In the genomic region with DNA sequence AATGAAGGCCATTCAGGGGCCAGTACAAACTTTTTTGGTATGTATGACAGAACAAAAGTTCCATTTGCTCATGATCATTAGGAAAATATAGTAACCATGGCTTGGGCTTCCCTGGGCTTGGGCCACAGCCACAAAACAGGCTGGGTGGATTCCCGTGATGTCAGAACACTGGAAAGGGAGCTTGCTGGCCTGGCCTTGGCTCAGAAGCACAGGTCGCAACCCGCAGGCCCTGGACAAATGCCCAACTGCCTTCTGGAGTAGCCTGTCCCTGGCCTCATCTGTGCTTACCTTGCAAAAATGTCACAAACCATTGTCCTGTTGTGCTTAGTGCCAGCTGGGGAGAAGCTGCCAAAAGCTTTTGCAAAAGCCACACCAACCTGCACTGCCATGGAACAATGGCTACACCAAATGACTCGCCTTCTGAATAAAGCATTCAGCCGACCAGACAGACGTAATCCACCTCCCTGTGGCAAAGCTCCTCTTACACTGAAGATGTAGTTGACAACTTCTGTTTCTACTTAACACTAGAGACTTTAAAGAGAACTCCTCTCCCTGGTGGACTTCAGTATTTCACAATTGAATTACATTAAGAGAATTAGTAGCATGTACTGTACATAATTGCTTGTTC, we compare ENCODE assay signal across 10 cellular contexts.
A peak's percentile ranks its signal among the peaks of the same experiment; 100 is the strongest.
DNase-seq lines count a peak whose midpoint lies in the region; ATAC-seq and TF ChIP-seq lines count a peak whose summit lies in the region.
"Had no signal": no experiment of that assay in that cellular context is flagged by ENCODE, and none has a peak within 500 bp of the region (broad histone marks: within the 10 kb centered on the region; RNA-seq: fewer than 3 reads in every experiment).

No MANE protein-coding gene starts in this region.

- no peak overlapping the region for H4K5ac ChIP-seq in mesendoderm (ENCODE audit: low read length)

- TF ChIP-seq POLR2A in gastroesophageal sphincter (IDR thresholded peaks at IDR 0.05), result no peak
- no peak for TF ChIP-seq POLR2A in ovary (IDR thresholded peaks at IDR 0.05)

- no peaks in the 10 kb centered on the region for H3K27me3 ChIP-seq in CD8-positive, alpha-beta T cell (ENCODE audit: insufficient read depth, low read length)
- H3K27me3 ChIP-seq in gastroesophageal sphincter, result no peaks in the 10 kb centered on the region
- H3K27me3 ChIP-seq in ovary, result no peaks in the 10 kb centered on the region
- H3K27me3 ChIP-seq in mesendoderm (ENCODE audit: insufficient read depth, low read length, poor library complexity), result no peaks in the 10 kb centered on the region

- H3K18ac ChIP-seq in mesendoderm (ENCODE audit: low read length), result no peak overlapping the region

- no peak overlapping the region for H3K56ac ChIP-seq in mesendoderm (ENCODE audit: low read length)

- CTCF ChIA-PET in CD8-positive, alpha-beta T cell (lab: Charles Lee), result interaction anchor here (1.1 to 2.3 kb wide), 5 partner anchors 12 to 126 kb away, joined by 3 to 8 read pairs (median 4); no protein-coding TSS in a partner anchor

- intact Hi-C loops in CD8-positive, alpha-beta T cell (cut with DNase I, micrococcal nuclease), result loop anchor here in 1 of 2 experiments (5.0 kb wide), 1 partner anchor 33 kb away; no protein-coding TSS in a partner anchor
- intact Hi-C loops in ovary (cut with DNase I) (loop anchor here (5.0 to 10.0 kb wide), 4 partner anchors 127 to 200 kb away; a partner anchor contains a TSS), left colon (cut with DNase I, micrococcal nuclease) (no loop called here)

- peaks cover 29% of the 10 kb centered on the region for H3K36me3 ChIP-seq in CD8-positive, alpha-beta T cell (ENCODE audit: insufficient read depth, low read length)
- H3K36me3 ChIP-seq in gastroesophageal sphincter (no peaks in the 10 kb centered on the region), ovary (no peaks in the 10 kb centered on the region), mesendoderm (ENCODE audit: control insufficient read depth, insufficient read depth, low read length) (no peaks in the 10 kb centered on the region)

- H3K79me2 ChIP-seq in mesendoderm (ENCODE audit: control insufficient read depth, insufficient read depth, low read length), result no peaks in the 10 kb centered on the region

- no peaks in the 10 kb centered on the region for H3K9me3 Mint-ChIP-seq in CD8-positive, alpha-beta T cell

- H3K23ac ChIP-seq in mesendoderm (ENCODE audit: low read length), result no peak overlapping the region

- no peaks in the 10 kb centered on the region for H3K9me3 ChIP-seq in CD8-positive, alpha-beta T cell (ENCODE audit: low read length)
- H3K9me3 ChIP-seq in gastroesophageal sphincter, result no peaks in the 10 kb centered on the region
- H3K9me3 ChIP-seq in ovary, result no peaks in the 10 kb centered on the region

- peak overlapping the region; percentile 86 for H3K27ac Mint-ChIP-seq in CD8-positive, alpha-beta T cell

- POLR2A ChIA-PET in CD8-positive, alpha-beta T cell (lab: Charles Lee), result interaction anchor here (1.2 kb wide), 1 partner anchor 64 kb away, joined by 3 read pairs; no protein-coding TSS in a partner anchor

- H4K8ac ChIP-seq in mesendoderm (ENCODE audit: low read depth, low read length), result no peak overlapping the region

- H3K4me2 ChIP-seq in mesendoderm (ENCODE audit: low read length), result no peak overlapping the region

- H3K36me3 Mint-ChIP-seq in CD8-positive, alpha-beta T cell, result peaks cover 74% of the 10 kb centered on the region

- H2BK120ac ChIP-seq in mesendoderm (ENCODE audit: low read depth, low read length), result no peak overlapping the region

- H2BK15ac ChIP-seq in mesendoderm (replicated peaks; ENCODE audit: low read depth), result no peak overlapping the region

- H3K27me3 Mint-ChIP-seq in CD8-positive, alpha-beta T cell (ENCODE audit: low read depth), result no peaks in the 10 kb centered on the region

- TF ChIP-seq EP300 in gastroesophageal sphincter (IDR thresholded peaks at IDR 0.05), result no peak
- no peak for TF ChIP-seq EP300 in ovary (IDR thresholded peaks at IDR 0.05)

- no peak overlapping the region for H3K27ac ChIP-seq in CD8-positive, alpha-beta T cell (ENCODE audit: low read depth, low read length)
- peak overlapping the region; percentile 39 for H3K27ac ChIP-seq in VCaP
- peak overlapping the region in 3 of 4 donors; percentile 25 to 56 (median 50) for H3K27ac ChIP-seq in gastroesophageal sphincter
- H3K27ac ChIP-seq in ovary, result no peak overlapping the region
- H3K27ac ChIP-seq in mesendoderm (ENCODE audit: low read depth, low read length), result no peak overlapping the region

- no peak for ATAC-seq in CD8-positive, alpha-beta T cell
- ATAC-seq in gastroesophageal sphincter (peak; percentile 75), HG03457 (IDR thresholded peaks at IDR 0.05; ENCODE audit: unreplicated experiment) (no peak), left colon (no peak)

- H3K4me3 ChIP-seq in CD8-positive, alpha-beta T cell (ENCODE audit: low read depth, low read length), result no peak overlapping the region
- H3K4me3 ChIP-seq in gastroesophageal sphincter, result no peak overlapping the region
- H3K4me3 ChIP-seq in ovary, result no peak overlapping the region
- H3K4me3 ChIP-seq in mesendoderm (ENCODE audit: low read length), result no peak overlapping the region

- no peak overlapping the region for H3K4ac ChIP-seq in mesendoderm (ENCODE audit: low read depth, low read length)

- no peak for DNase-seq in CD8-positive, alpha-beta T cell
- DNase-seq in ovary, result peak; percentile 47 to 79 (median 59)
- no peak for DNase-seq in DMS153 (lab: John Stamatoyannopoulos, UW)
- DNase-seq in left colon, result no peak
- DNase-seq in mesendoderm, result no peak
- DNase-seq: NCI-H1048; stimulated activated CD4-positive, alpha-beta T cell treated with anti-CD3 and anti-CD28 coated beads, Interleukin-4, amount 100 ng/mL, for 1 hour had no signal

- no peak overlapping the region for H3K9ac ChIP-seq in mesendoderm (ENCODE audit: low read length)

- H3K4me1 ChIP-seq in CD8-positive, alpha-beta T cell (ENCODE audit: insufficient read depth, low read length), result peaks cover 48% of the 10 kb centered on the region
- H3K4me1 ChIP-seq in gastroesophageal sphincter (peaks cover 2 to 40% (median 12%) of the 10 kb centered on the region in 3 donors), ovary (ENCODE audit: insufficient read depth) (no peaks in the 10 kb centered on the region), mesendoderm (ENCODE audit: control insufficient read depth, low read depth, low read length) (peaks cover 2% of the 10 kb centered on the region)

- 69 to 70% methylated on average over 3 of the region's 6 CpGs for WGBS in gastroesophageal sphincter (ENCODE audit: low coverage in 1 of 2), 2 donors
- 54 to 85% (median 83%) methylated on average over 6 of the region's 6 CpGs for WGBS in ovary, 3 donors
- WGBS in mesendoderm (ENCODE audit: extremely low coverage, insufficient coverage, low lambda C conversion rate), result no CpG with 5 or more reads among the region's 6 CpGs

- no peak for TF ChIP-seq CTCF in CD8-positive, alpha-beta T cell (IDR thresholded peaks at IDR 0.05)
- no peak for TF ChIP-seq CTCF in VCaP (conservative IDR thresholded peaks at IDR 0.05)
- no peak for TF ChIP-seq CTCF in gastroesophageal sphincter (IDR thresholded peaks at IDR 0.05)
- TF ChIP-seq CTCF in ovary (IDR thresholded peaks at IDR 0.05), result no peak

- H2BK5ac ChIP-seq in mesendoderm (ENCODE audit: low read length), result no peak overlapping the region

- H3K4me1 Mint-ChIP-seq in CD8-positive, alpha-beta T cell (ENCODE audit: low read depth), result peaks cover 92% of the 10 kb centered on the region

- H3K4me3 Mint-ChIP-seq in CD8-positive, alpha-beta T cell, result no peak overlapping the region

- H3K79me1 ChIP-seq in mesendoderm (ENCODE audit: low read length), result no peaks in the 10 kb centered on the region

- H2AK5ac ChIP-seq in mesendoderm (ENCODE audit: low read length), result no peak overlapping the region

Comparison
In these comparisons a context has a peak if more than half of its experiments do, and no peak if none do; other contexts are left out.
1. DNase-seq: peak in ovary (5 of 5); none in CD8-positive, alpha-beta T cell (0 of 7), DMS153 (single experiment), left colon (0 of 2) and mesendoderm (single experiment).
2. H3K27ac ChIP-seq: peak in VCaP (single experiment) and gastroesophageal sphincter (3 of 4); none in CD8-positive, alpha-beta T cell (single experiment), ovary (0 of 2) and mesendoderm (single experiment).
3. intact Hi-C loops: an anchor here in ovary (5.0 to 10.0 kb wide); none called in left colon.